28 cellular contexts compared by ENCODE assay signal in the genomic region with DNA sequence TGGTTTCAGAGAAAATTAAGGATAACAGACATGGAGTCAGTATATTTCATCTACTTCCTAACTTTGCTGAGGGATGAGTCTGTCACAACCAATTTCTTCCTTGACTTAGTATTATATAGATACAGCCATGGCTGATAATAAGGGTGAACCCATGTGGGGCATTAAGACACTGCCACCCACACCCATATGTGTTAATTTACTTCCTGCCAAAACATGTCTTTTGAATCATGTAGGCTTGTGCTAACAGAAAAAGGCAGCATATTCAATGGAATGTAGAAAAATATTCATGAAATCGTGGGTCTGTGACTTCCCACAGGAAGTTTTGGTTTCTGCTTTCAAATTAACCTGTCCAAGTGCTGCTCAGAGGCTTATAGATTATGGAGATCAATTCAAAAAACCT.
"Had no signal": no experiment of that assay in that cellular context is flagged by ENCODE, and none has a peak within 500 bp of the region (broad histone marks: within the 10 kb centered on the region; RNA-seq: fewer than 3 reads in every experiment).

No MANE protein-coding gene starts in this region.

- H3K4me3 ChIP-seq: MG63, Peyer's patch, SK-N-MC had no signal

- DNase-seq: activated B cell treated with CpG ODN at 0.5 μM for 24 hours; activated CD4-positive, alpha-beta memory T cell treated with anti-CD3 and anti-CD28 coated beads for 36 hours; activated CD4-positive, alpha-beta T cell treated with anti-CD3 and anti-CD28 coated beads for 1 hour; activated CD4-positive, alpha-beta T cell treated with anti-CD3 and anti-CD28 coated beads, Interleukin-2, amount 10 ng/mL, durations not matched to agents 7 days and 5 days; activated CD8-positive, alpha-beta memory T cell treated with anti-CD3 and anti-CD28 coated beads for 24 hours; activated effector memory CD4-positive, alpha-beta T cell treated with anti-CD3 and anti-CD28 coated beads, Interleukin-2, amount 50 U/mL, for 16 hours; activated naive CD4-positive, alpha-beta T cell treated with Interleukin-2 at 50 U/mL for 16 hours; activated T-cell treated with anti-CD3 and anti-CD28 coated beads, Interleukin-2, amount 50 U/mL, for 4 hours; anterior cingulate cortex; central memory CD4-positive, alpha-beta T cell; MG63; MV-4-11; NCI-H1105 treated with DMSO at 0.1 percent for 48 hours; NCI-H1436 treated with DMSO at 0.1 percent for 48 hours; NCI-H187; NCI-H2081; NCI-H510A treated with DMSO at 0.1 percent for 48 hours; NCI-H69; NK-92 treated with Interleukin-12 subunit alpha and Interleukin-12 subunit beta, amount 100 ng/mL, for 24 hours; OCI-M1; Peyer's patch; SIG-M5; T-cell; T-helper 2 cell; T1000 had no signal

- H3K9ac ChIP-seq: KMS-11 had no signal

- FAIRE-seq: TTC549 had no signal

- ATAC-seq: activated T-cell treated with anti-CD3 and anti-CD28 coated beads, Interleukin-2, amount 50 U/mL, for 4 hours; T-cell had no signal

- H3K4me1 ChIP-seq: Peyer's patch had no signal

- H3K4me2 ChIP-seq: KMS-11 had no signal

- H3K27me3 ChIP-seq: MG63, Peyer's patch had no signal

- H3K9me3 ChIP-seq: MG63, Peyer's patch had no signal

- H3K36me3 ChIP-seq: MG63, Peyer's patch had no signal

- H3K27ac ChIP-seq: KMS-11, Peyer's patch, SK-N-MC had no signal
